In genomic region chr5:28117273-28118065, GRCh38 we compare ENCODE assay signal across 26 cellular contexts.
"Had no signal": no experiment of that assay in that cellular context is flagged by ENCODE, and none has a peak within 500 bp of the region (broad histone marks: within the 10 kb centered on the region; RNA-seq: fewer than 3 reads in every experiment).

No MANE protein-coding gene starts in this region.

- H3K4me3 ChIP-seq: pancreas, prostate gland, skin epidermis, thyroid gland, upper lobe of right lung had no signal

- H3K9me3 ChIP-seq: pancreas, prostate gland, thyroid gland, upper lobe of right lung had no signal

- H3K4me1 ChIP-seq: pancreas, prostate gland, upper lobe of right lung had no signal

- H3K27me3 ChIP-seq: brain microvascular endothelial cell, pancreas, thyroid gland, upper lobe of right lung had no signal

- DNase-seq: activated CD4-positive, alpha-beta T cell treated with anti-CD3 and anti-CD28 coated beads for 36 hours; activated CD4-positive, alpha-beta T cell treated with anti-CD3 and anti-CD28 coated beads, Interleukin-2, amount 50 U/mL, for 4 hours; activated CD4-positive, CD25-positive, alpha-beta regulatory T cell; activated effector memory CD4-positive, alpha-beta T cell treated with Interleukin-2 at 50 U/mL for 16 hours; activated naive CD4-positive, alpha-beta T cell treated with anti-CD3 and anti-CD28 coated beads for 36 hours; activated naive CD8-positive, alpha-beta T cell treated with anti-CD3 and anti-CD28 coated beads for 36 hours; amniotic stem cell; brain microvascular endothelial cell; caudate nucleus; cortex of kidney; effector memory CD8-positive, alpha-beta T cell; hypothalamus; immature natural killer cell; midbrain; naive thymus-derived CD4-positive, alpha-beta T cell; nucleus accumbens; pancreas; retina; stimulated activated CD4-positive, alpha-beta T cell treated with anti-CD3 and anti-CD28 coated beads, Interleukin-12 subunit alpha, Interleukin-12 subunit beta, amount 100 ng/mL, for 4 hours; stimulated activated CD4-positive, alpha-beta T cell treated with anti-CD3 and anti-CD28 coated beads, Interleukin-4, amount 100 ng/mL, for 24 hours; stimulated activated naive CD8-positive, alpha-beta T cell treated with anti-CD3 and anti-CD28 coated beads, Interleukin-15, amount 100 ng/mL, for 72 hours; substantia nigra; thyroid gland; upper lobe of right lung had no signal

- H3K36me3 ChIP-seq: brain microvascular endothelial cell, pancreas, prostate gland, thyroid gland, upper lobe of right lung had no signal

- H3K27ac ChIP-seq: brain microvascular endothelial cell, pancreas, prostate gland, skin epidermis, thyroid gland, upper lobe of right lung had no signal
